Comparison of ENCODE assay signal across 8 cellular contexts in genomic region chr12:122079038-122079531, GRCh38. TPM values are rescaled to one million over a fixed set of nuclear protein-coding genes. Genes with fewer than 3 reads are reported as not detected.
DNase-seq lines count a peak whose midpoint lies in the region.

No MANE protein-coding gene starts in this region.

- peaks cover 43% of the 10 kb centered on the region for H3K79me2 ChIP-seq in GM23248 (ENCODE audit: insufficient read depth)

- H3K9me3 ChIP-seq in GM23248 (ENCODE audit: low read depth) (no peaks in the 10 kb centered on the region), SJSA1 (replicated peaks) (no peaks in the 10 kb centered on the region), duodenal mucosa (ENCODE audit: control insufficient read depth in 1 of 2, low read length in 2 of 2) (no peaks in the 10 kb centered on the region), mucosa of rectum (ENCODE audit: control insufficient read depth in 2 of 2, low read length in 2 of 2) (no peaks in the 10 kb centered on the region)

- 0 to 1% methylated on average over 30 to 34 of the region's 37 CpGs for WGBS in GM23248 (ENCODE audit: low coverage in 1 of 2, low lambda C conversion rate in 2 of 2, missing lambda C conversion rate in 2 of 2), 2 experiments
- under 1% methylated on average over 37 of the region's 37 CpGs for WGBS in urinary bladder

- H2AFZ ChIP-seq in GM23248 = peak overlapping the region; percentile 41; the same call in 1 of the 2 replicates

- H3K4me3 ChIP-seq in GM23248 (peak overlapping the region; percentile 78), SJSA1 (peak overlapping the region; percentile 74), duodenal mucosa (ENCODE audit: low read depth in 1 of 2, low read length in 2 of 2) (peak overlapping the region; percentile 77 to 78), mucosa of rectum (ENCODE audit: low read length in 2 of 2) (peak overlapping the region; percentile 97 to 98), urinary bladder (ENCODE audit: low read depth, low read length) (peak overlapping the region; percentile 93)

- no peaks in the 10 kb centered on the region for H3K36me3 ChIP-seq in GM23248 (ENCODE audit: low read depth)
- peaks cover 13% of the 10 kb centered on the region for H3K36me3 ChIP-seq in SJSA1
- H3K36me3 ChIP-seq in duodenal mucosa (ENCODE audit: control insufficient read depth in 1 of 2, insufficient read depth in 2 of 2, low read length in 2 of 2) = peaks cover 0 to 5% of the 10 kb centered on the region in 2 donors
- H3K36me3 ChIP-seq in mucosa of rectum (ENCODE audit: control insufficient read depth in 2 of 2, insufficient read depth in 2 of 2, low read length in 2 of 2) = peaks cover 0 to 6% of the 10 kb centered on the region in 2 donors
- H3K36me3 ChIP-seq in urinary bladder (ENCODE audit: insufficient read depth) = no peaks in the 10 kb centered on the region

- peak; percentile 38 for DNase-seq in Ammon's horn (ENCODE audit: low spot score)
- peak; percentile 66 for DNase-seq in GM23248
- DNase-seq in SJSA1 (ENCODE audit: low read depth in 1 of 2, low spot score in 2 of 2) = peak in 1 of 2 experiments; percentile 40
- no peak for DNase-seq in globus pallidus (ENCODE audit: low spot score)
- no peak for DNase-seq in activated CD4-positive, CD25-positive, alpha-beta regulatory T cell (lab: John Stamatoyannopoulos, UW)

- in situ Hi-C loops in GM23248 (cut with MboI) = no loop called here

- H4K20me1 ChIP-seq in GM23248 (ENCODE audit: insufficient read depth) = no peaks in the 10 kb centered on the region

- H3K4me2 ChIP-seq in GM23248 (ENCODE audit: unreplicated experiment) = peak overlapping the region; percentile 94

- H3K9me2 ChIP-seq in GM23248 (ENCODE audit: insufficient read depth) = no peaks in the 10 kb centered on the region

- no peaks in the 10 kb centered on the region for H3K27me3 ChIP-seq in GM23248 (replicated peaks; ENCODE audit: insufficient read depth)
- no peaks in the 10 kb centered on the region for H3K27me3 ChIP-seq in SJSA1 (replicated peaks)
- H3K27me3 ChIP-seq in duodenal mucosa (ENCODE audit: control insufficient read depth in 1 of 2, insufficient read depth in 2 of 2, low read length in 2 of 2) = no peaks in the 10 kb centered on the region
- no peaks in the 10 kb centered on the region for H3K27me3 ChIP-seq in mucosa of rectum (ENCODE audit: control insufficient read depth in 2 of 2, insufficient read depth in 2 of 2, low read length in 2 of 2)

- H3K27ac ChIP-seq in GM23248 (peak overlapping the region; percentile 86), SJSA1 (peak overlapping the region; percentile 5; the same call in 1 of the 2 replicates), duodenal mucosa (ENCODE audit: low read depth, low read length) (peak overlapping the region; percentile 67), mucosa of rectum (ENCODE audit: low read depth in 2 of 2, low read length in 2 of 2) (peak overlapping the region; percentile 88 to 90), urinary bladder (ENCODE audit: low read depth) (peak overlapping the region; percentile 92)

- peaks cover 38% of the 10 kb centered on the region for H3F3A ChIP-seq in GM23248 (ENCODE audit: insufficient read depth)

- peak overlapping the region; percentile 84 for H3K9ac ChIP-seq in GM23248
- H3K9ac ChIP-seq in duodenal mucosa (ENCODE audit: low read depth in 1 of 2, low read length in 2 of 2) = peak overlapping the region; percentile 86 to 93
- peak overlapping the region; percentile 85 to 98 for H3K9ac ChIP-seq in mucosa of rectum (ENCODE audit: low read depth in 1 of 2, low read length in 2 of 2)

- H3K4me1 ChIP-seq in GM23248 (ENCODE audit: insufficient read depth) (peaks cover 20% of the 10 kb centered on the region), SJSA1 (replicated peaks) (peaks cover 74% of the 10 kb centered on the region), duodenal mucosa (ENCODE audit: control insufficient read depth in 1 of 2, insufficient read depth in 2 of 2, low read length in 2 of 2) (peaks cover 39 to 47% of the 10 kb centered on the region in 2 donors), mucosa of rectum (ENCODE audit: control insufficient read depth in 2 of 2, insufficient read depth in 2 of 2, low read length in 2 of 2) (peaks cover 46 to 51% of the 10 kb centered on the region in 2 donors), urinary bladder (ENCODE audit: insufficient read depth) (peaks cover 2% of the 10 kb centered on the region)

RNA-seq across cellular contexts. Expression of gene MLXIP, which starts 0.5 kb away (rescaled TPM):
- 6.4 and 7.1 TPM in 2 replicates for total RNA-seq in GM23248 (2014; rRNA removed; shearing (Covaris generic))
- polyA plus RNA-seq in GM23248 (2016; fragmentation: Nextera tagmentation; extraction: Ambion mirVana) (7.4 and 7.5 TPM in 2 replicates), urinary bladder (67.9 TPM)
- 11.1 and 13.5 TPM in 2 replicates for total RNA-seq in SJSA1 (2014; rRNA removed; shearing (Covaris generic))
- 37.8 TPM for total RNA-seq in urinary bladder

RNA-seq across cellular contexts. Expression of gene BCL7A, which starts 57.4 kb away (rescaled TPM):
- total RNA-seq in GM23248 (2014; rRNA removed; shearing (Covaris generic)) = 3.4 and 4.2 TPM in 2 replicates
- 2.7 and 3.0 TPM in 2 replicates for polyA plus RNA-seq in GM23248 (2016; fragmentation: Nextera tagmentation; extraction: Ambion mirVana)
- 1.5 and 6.4 TPM in 2 replicates for total RNA-seq in SJSA1 (2014; rRNA removed; shearing (Covaris generic))
- 7.8 TPM for total RNA-seq in urinary bladder
- 9.1 TPM for polyA plus RNA-seq in urinary bladder

Comparison
In these comparisons a context has a peak if more than half of its experiments do, and no peak if none do; other contexts are left out.
1. DNase-seq: peak in Ammon's horn (single experiment) and GM23248 (single experiment); none in globus pallidus (single experiment) and activated CD4-positive, CD25-positive, alpha-beta regulatory T cell (0 of 4).
2. H3K27ac ChIP-seq: peak in every context shown above with its lines; median percentile 92 in urinary bladder; 89 in mucosa of rectum; 86 in GM23248; 67 in duodenal mucosa; 5 in SJSA1.
3. Peak in every context shown above with its lines, with median percentiles within 50 percentile points of each other: H3K4me3 ChIP-seq and H3K9ac ChIP-seq.